In the genomic region with DNA sequence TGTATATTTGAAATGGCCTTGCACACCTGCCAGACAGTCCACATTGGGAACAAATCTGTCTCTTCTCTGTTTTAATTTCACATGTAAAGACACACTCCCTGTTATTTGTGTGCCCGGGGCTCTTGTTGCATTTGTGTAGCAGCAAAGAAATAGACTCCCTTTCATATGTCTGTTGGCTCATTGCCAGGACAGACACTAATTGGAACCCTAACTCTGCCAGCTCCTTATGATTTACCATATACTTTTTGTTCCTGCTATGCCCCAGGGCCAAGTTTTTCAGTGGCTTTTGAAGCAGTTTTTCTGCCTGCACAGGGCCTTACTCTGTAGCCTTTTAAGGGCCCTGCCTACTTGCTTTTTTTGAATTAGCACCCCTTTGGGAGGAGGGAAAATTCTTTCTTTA, we compare ENCODE assay signal across 25 cellular contexts.
"Had no signal": no experiment of that assay in that cellular context is flagged by ENCODE, and none has a peak within 500 bp of the region (broad histone marks: within the 10 kb centered on the region; RNA-seq: fewer than 3 reads in every experiment).

No MANE protein-coding gene starts in this region.

- ATAC-seq: activated CD4-positive, alpha-beta T cell treated with anti-CD3 and anti-CD28 coated beads for 36 hours; activated T-cell treated with anti-CD3 and anti-CD28 coated beads, Interleukin-2, amount 50 U/mL, for 4 hours; gastroesophageal sphincter; left ventricle myocardium superior; natural killer cell; sciatic nerve; stimulated activated effector memory CD8-positive, alpha-beta T cell treated with anti-CD3 and anti-CD28 coated beads, Interleukin-12 subunit alpha, Interleukin-12 subunit beta, amount 100 ng/mL, for 72 hours; WTC11 had no signal

- H3K36me3 ChIP-seq: colonic mucosa, esophagus muscularis mucosa, gastroesophageal sphincter, stomach, suprapubic skin, tibial nerve had no signal

- H3K4me3 ChIP-seq: colonic mucosa, esophagus muscularis mucosa, gastroesophageal sphincter, stomach, suprapubic skin, tibial nerve had no signal

- H3K27ac ChIP-seq: colonic mucosa, esophagus muscularis mucosa, gastroesophageal sphincter, stomach, suprapubic skin, tibial nerve had no signal

- H3K9me3 ChIP-seq: colonic mucosa, esophagus muscularis mucosa had no signal

- DNase-seq: activated CD4-positive, alpha-beta T cell treated with anti-CD3 and anti-CD28 coated beads for 36 hours; activated CD4-positive, alpha-beta T cell treated with anti-CD3 and anti-CD28 coated beads, Interleukin-2, amount 50 U/mL, for 4 hours; activated CD8-positive, alpha-beta memory T cell treated with anti-CD3 and anti-CD28 coated beads for 24 hours; activated CD8-positive, alpha-beta memory T cell treated with anti-CD3 and anti-CD28 coated beads, Interleukin-2, amount 50 U/mL, for 48 hours; activated naive CD4-positive, alpha-beta T cell; activated naive CD8-positive, alpha-beta T cell treated with anti-CD3 and anti-CD28 coated beads, Interleukin-2, amount 10 ng/mL, durations not matched to agents 7 days and 5 days; activated T-cell treated with anti-CD3 and anti-CD28 coated beads, Interleukin-2, amount 50 U/mL, for 4 hours; amniotic stem cell; colonic mucosa; head of caudate nucleus; hypothalamus; left ventricle myocardium superior; mammary epithelial cell; midbrain; natural killer cell; small intestine; stimulated activated CD4-positive, alpha-beta T cell treated with anti-CD3 and anti-CD28 coated beads, Interleukin-2, amount 100 ng/mL, for 24 hours; stomach had no signal
